In the genomic region with DNA sequence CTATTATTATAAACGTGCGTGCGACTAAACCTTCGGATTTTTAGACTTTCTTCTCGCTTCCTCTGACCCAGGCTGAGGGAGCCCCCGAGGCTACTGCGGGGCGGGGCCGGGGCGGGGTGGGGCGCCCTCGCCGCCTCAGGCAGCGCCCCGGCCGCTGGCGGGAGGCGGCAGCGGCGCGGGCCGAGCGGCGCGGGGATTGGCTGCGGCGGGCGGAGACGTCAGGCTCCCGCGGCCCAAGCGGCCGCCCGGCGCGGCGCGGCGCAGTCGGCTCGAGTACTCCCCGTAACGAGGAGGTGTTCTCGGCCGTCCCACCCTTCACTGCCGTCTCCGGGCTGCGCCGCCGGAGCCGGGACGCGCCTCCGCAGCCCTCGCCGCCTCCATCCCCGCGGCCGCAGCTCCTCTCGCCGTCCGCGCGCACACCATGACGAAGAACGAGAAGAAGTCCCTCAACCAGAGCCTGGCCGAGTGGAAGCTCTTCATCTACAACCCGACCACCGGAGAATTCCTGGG, we compare ENCODE assay signal across 8 cellular contexts. TPM values are rescaled to one million over a fixed set of nuclear protein-coding genes. Genes with fewer than 3 reads are reported as not detected.
DNase-seq lines count a peak whose midpoint lies in the region; ATAC-seq and TF ChIP-seq lines count a peak whose summit lies in the region.

A gene (plus strand): TSS at position 263 of the 510 bp plus-strand sequence. CDS start 159 bp downstream, at position 422.

- no peak for TF ChIP-seq CTCF in KMS-11 (conservative IDR thresholded peaks at IDR 0.05; ENCODE audit: low read depth, low read length)
- TF ChIP-seq CTCF in foreskin fibroblast (IDR thresholded peaks at IDR 0.05; ENCODE audit: low read depth, low read length), result no peak
- no peak for TF ChIP-seq CTCF in neural progenitor cell (IDR thresholded peaks at IDR 0.05)

- peaks cover 17% of the 10 kb centered on the region for H3F3A ChIP-seq in neural progenitor cell (ENCODE audit: low read depth)

- H3K27me3 ChIP-seq in KMS-11 (ENCODE audit: insufficient read depth, low read depth), result no peaks in the 10 kb centered on the region
- H3K27me3 ChIP-seq in neural progenitor cell, result peaks cover 9% of the 10 kb centered on the region
- H3K27me3 ChIP-seq in stomach smooth muscle (ENCODE audit: control insufficient read depth in 1 of 2, insufficient read depth in 2 of 2, low read length in 2 of 2), result no peaks in the 10 kb centered on the region

- no peaks in the 10 kb centered on the region for H3K9me3 Mint-ChIP-seq in neural progenitor cell

- peak; percentile 86 for DNase-seq in EH (ENCODE audit: low read depth)
- DNase-seq in SIG-M5 (lab: John Stamatoyannopoulos, UW), result peak; percentile 63
- DNase-seq in activated effector memory CD4-positive, alpha-beta T cell treated with anti-CD3 and anti-CD28 coated beads, Interleukin-2, amount 50 U/mL, for 16 hours, result peak; percentile 94
- peak; percentile 87 to 95 for DNase-seq in foreskin fibroblast
- DNase-seq in neural progenitor cell (ENCODE audit: low spot score), result peak; percentile 92

- H3K27ac ChIP-seq in KMS-11 (peak within 1 kb of the TSS; percentile 94), neural progenitor cell (peak within 1 kb of the TSS; percentile 95), stomach smooth muscle (ENCODE audit: low read length) (peak within 1 kb of the TSS; percentile 95)

- peak within 1 kb of the TSS; percentile 90 for H3K9ac ChIP-seq in KMS-11
- peak within 1 kb of the TSS; percentile 81 for H3K9ac ChIP-seq in neural progenitor cell
- H3K9ac ChIP-seq in stomach smooth muscle (ENCODE audit: low read length in 2 of 2), result peak within 1 kb of the TSS; percentile 93 to 97

- no peaks in the 10 kb centered on the region; the same call in 1 of the 2 replicates for H3K36me3 ChIP-seq in KMS-11 (ENCODE audit: insufficient read depth)
- H3K36me3 ChIP-seq in neural progenitor cell, result no peaks in the 10 kb centered on the region
- H3K36me3 ChIP-seq in stomach smooth muscle (ENCODE audit: control insufficient read depth in 2 of 2, insufficient read depth in 2 of 2, low read length in 2 of 2), result no peaks in the 10 kb centered on the region

- H2AFZ ChIP-seq in KMS-11 (ENCODE audit: low read depth) (peak within 1 kb of the TSS; percentile 99), neural progenitor cell (replicated peaks) (peak within 1 kb of the TSS; percentile 92)

- peaks cover 5% of the 10 kb centered on the region for H3K27me3 Mint-ChIP-seq in neural progenitor cell (ENCODE audit: insufficient read depth, low read depth)

- peak within 1 kb of the TSS; percentile 84 for H3K4me2 ChIP-seq in KMS-11
- H3K4me2 ChIP-seq in neural progenitor cell, result peak within 1 kb of the TSS; percentile 93

- H3K79me2 ChIP-seq in KMS-11 (ENCODE audit: insufficient read depth, low read depth), result peaks cover 44% of the 10 kb centered on the region
- H3K79me2 ChIP-seq in neural progenitor cell (ENCODE audit: low read depth), result peaks cover 44% of the 10 kb centered on the region

- no peaks in the 10 kb centered on the region for H3K9me3 ChIP-seq in neural progenitor cell (ENCODE audit: low read depth)
- H3K9me3 ChIP-seq in stomach smooth muscle (ENCODE audit: control insufficient read depth in 2 of 2, low read length in 2 of 2), result no peaks in the 10 kb centered on the region

- H3K4me1 ChIP-seq in KMS-11 (ENCODE audit: low read depth, poor library complexity, severe bottlenecking) (peaks cover 30% of the 10 kb centered on the region), neural progenitor cell (peaks cover 16% of the 10 kb centered on the region), stomach smooth muscle (ENCODE audit: control insufficient read depth, insufficient read depth, low read length) (peaks cover 3% of the 10 kb centered on the region)

- peaks cover 26% of the 10 kb centered on the region for H3K4me1 Mint-ChIP-seq in neural progenitor cell

- H3K36me3 Mint-ChIP-seq in neural progenitor cell, result no peaks in the 10 kb centered on the region

- ATAC-seq in GM21786 (IDR thresholded peaks at IDR 0.05; ENCODE audit: unreplicated experiment), result peak; percentile 66

- peaks cover 23% of the 10 kb centered on the region; the same call in 1 of the 2 replicates for H4K20me1 ChIP-seq in KMS-11 (ENCODE audit: insufficient read depth)
- H4K20me1 ChIP-seq in neural progenitor cell (ENCODE audit: low read depth), result peaks cover 30% of the 10 kb centered on the region

- peak within 1 kb of the TSS; percentile 95 for H3K4me3 Mint-ChIP-seq in neural progenitor cell

- peak within 1 kb of the TSS; percentile 96 for H3K4me3 ChIP-seq in KMS-11 (IDR thresholded peaks at IDR 0.05; ENCODE audit: insufficient read depth, low read depth, low read length)
- H3K4me3 ChIP-seq in foreskin fibroblast (ENCODE audit: low read depth in 1 of 2, low read length in 2 of 2), result peak within 1 kb of the TSS; percentile 60 to 89
- H3K4me3 ChIP-seq in neural progenitor cell, result peak within 1 kb of the TSS; percentile 93
- H3K4me3 ChIP-seq in stomach smooth muscle (ENCODE audit: low read length in 2 of 2), result peak within 1 kb of the TSS; percentile 73 to 85

- H3K27ac Mint-ChIP-seq in neural progenitor cell, result peak within 1 kb of the TSS; percentile 97

RNA-seq across cellular contexts. Expression of the gene that starts here (rescaled TPM):
- total RNA-seq in neural progenitor cell (ENCODE audit: low replicate concordance), result 58.6 and 95.6 TPM in 2 replicates

Comparison
In these comparisons a context has a peak if more than half of its experiments do, and no peak if none do; other contexts are left out.
1. Peak in every context shown above with its lines: DNase-seq, ATAC-seq, H3K4me3 ChIP-seq and H3K27ac ChIP-seq.